Comparison of ENCODE assay signal across 19 cellular contexts in genomic region chr20:43186312-43186711, GRCh38. TPM values are rescaled to one million over a fixed set of nuclear protein-coding genes. Genes with fewer than 3 reads are reported as not detected.
DNase-seq lines count a peak whose midpoint lies in the region; ATAC-seq and TF ChIP-seq lines count a peak whose summit lies in the region.
"Had no signal": no experiment of that assay in that cellular context is flagged by ENCODE, and none has a peak within 500 bp of the region (broad histone marks: within the 10 kb centered on the region; RNA-seq: fewer than 3 reads in every experiment).

No MANE protein-coding gene starts in this region.

- TF ChIP-seq CTCF in chondrocyte (IDR thresholded peaks at IDR 0.05), result no peak
- no peak for TF ChIP-seq CTCF in omental fat pad (IDR thresholded peaks at IDR 0.05)

- H3K9me3 Mint-ChIP-seq in chondrocyte (ENCODE audit: low read depth), result no peaks in the 10 kb centered on the region
- H3K9me3 Mint-ChIP-seq: CD8-positive, alpha-beta T cell; H9 had no signal

- H3K4me3 Mint-ChIP-seq in chondrocyte (ENCODE audit: unreplicated experiment), result no peak overlapping the region
- H3K4me3 Mint-ChIP-seq: B cell; CD4-positive, CD25-positive, alpha-beta regulatory T cell; CD8-positive, alpha-beta T cell; H9 had no signal

- DNase-seq in NCI-H526 (lab: John Stamatoyannopoulos, UW) (peak; percentile 87 to 88), NCI-H526 treated with DMSO at 0.1 percent for 48 hours (lab: John Stamatoyannopoulos, UW) (no peak), NCI-H748 (lab: John Stamatoyannopoulos, UW; ENCODE audit: unreplicated experiment) (peak; percentile 91), left kidney (ENCODE audit: low read depth, low spot score) (peak; percentile 41), chondrocyte (ENCODE audit: low spot score) (no peak), omental fat pad (ENCODE audit: low spot score) (no peak)
- no peak for DNase-seq in activated CD4-positive, alpha-beta T cell treated with anti-CD3 and anti-CD28 coated beads, Interleukin-2, amount 50 U/mL, for 1 hour
- DNase-seq: Caco-2; CD4-positive, CD25-positive, alpha-beta regulatory T cell; CD8-positive, alpha-beta T cell; DMS153; DND-41; GDM1; GM23248; H9 had no signal

- H3K36me3 Mint-ChIP-seq in chondrocyte (ENCODE audit: low read depth), result no peaks in the 10 kb centered on the region
- H3K36me3 Mint-ChIP-seq: CD4-positive, CD25-positive, alpha-beta regulatory T cell; CD8-positive, alpha-beta T cell had no signal

- no peak for ATAC-seq in omental fat pad (ENCODE audit: low FRiP score)
- ATAC-seq: CD8-positive, alpha-beta T cell; GM12878; HCT116 had no signal

- peaks cover 10% of the 10 kb centered on the region for H3K4me1 Mint-ChIP-seq in chondrocyte (ENCODE audit: low read depth)

- no peak overlapping the region for H3K27ac Mint-ChIP-seq in chondrocyte (ENCODE audit: unreplicated experiment)
- H3K27ac Mint-ChIP-seq: B cell; CD4-positive, CD25-positive, alpha-beta regulatory T cell; CD8-positive, alpha-beta T cell had no signal

- peaks cover 50% of the 10 kb centered on the region for H3K27me3 Mint-ChIP-seq in chondrocyte (ENCODE audit: low read depth)

RNA-seq across cellular contexts. Expression of gene PTPRT, which starts 3.4 kb away (rescaled TPM):
- not detected in 3 replicates for total RNA-seq in chondrocyte
- total RNA-seq in omental fat pad, result 1 to 10 TPM in 3 of 4 donors, under 1 TPM in 1; 0.63 to 2.2 (median 1.8) TPM
- total RNA-seq: B cell; CD4-positive, CD25-positive, alpha-beta regulatory T cell; CD8-positive, alpha-beta T cell; GM12878; GM23248; H4 had no signal

Comparison
In these comparisons a context has a peak if more than half of its experiments do, and no peak if none do; other contexts are left out.
1. DNase-seq: peak in NCI-H526 (2 of 2), NCI-H748 (single experiment) and left kidney (single experiment); none in NCI-H526 treated with DMSO at 0.1 percent for 48 hours (single experiment), chondrocyte (single experiment), omental fat pad (single experiment) and activated CD4-positive, alpha-beta T cell treated with anti-CD3 and anti-CD28 coated beads, Interleukin-2, amount 50 U/mL, for 1 hour (single experiment).